ENCODE assay signal across 8 cellular contexts in genomic region chr1:180501865-180502360, GRCh38. TPM values are rescaled to one million over a fixed set of nuclear protein-coding genes. Genes with fewer than 3 reads are reported as not detected.
DNase-seq lines count a peak whose midpoint lies in the region; ATAC-seq and TF ChIP-seq lines count a peak whose summit lies in the region.

No MANE protein-coding gene starts in this region.

- WGBS in lung, 2 donors, result 0 to 1% methylated on average over 18 of the region's 18 CpGs

- DNase-seq in GM13977 (ENCODE audit: low spot score) (peak; percentile 79), NCI-H2081 (lab: John Stamatoyannopoulos, UW) (peak; percentile 75 to 84), astrocyte of the spinal cord (ENCODE audit: low read depth, low spot score) (no peak), lung (ENCODE audit: low spot score) (no peak), uterus (no peak)
- DNase-seq in effector CD8-positive, alpha-beta T cell (lab: John Stamatoyannopoulos, UW), result no peak

- H3K36me3 ChIP-seq in lung (ENCODE audit: control insufficient read depth in 2 of 2, insufficient read depth in 2 of 2, low read length in 2 of 2) (no peaks in the 10 kb centered on the region), uterus (no peaks in the 10 kb centered on the region)

- H3K9me3 ChIP-seq in lung (ENCODE audit: control insufficient read depth in 2 of 2, insufficient read depth in 1 of 2, low read length in 1 of 2) (no peaks in the 10 kb centered on the region), uterus (no peaks in the 10 kb centered on the region)

- TF ChIP-seq CTCF in 22Rv1 (IDR thresholded peaks at IDR 0.05) (peak; percentile 43), GM13977 (IDR thresholded peaks at IDR 0.05; ENCODE audit: extremely low read depth, insufficient read depth, missing control alignments) (no peak), astrocyte of the spinal cord (IDR thresholded peaks at IDR 0.05; ENCODE audit: low read depth, low read length) (no peak), lung (IDR thresholded peaks at IDR 0.05; ENCODE audit: control extremely low read depth, extremely low read depth) (no peak), uterus (IDR thresholded peaks at IDR 0.05) (no peak)

- peaks cover 2 to 4% of the 10 kb centered on the region in 2 donors for H3K4me1 ChIP-seq in lung (ENCODE audit: control insufficient read depth in 2 of 2, insufficient read depth in 2 of 2, low read length in 2 of 2)
- peaks cover 0 to 8% of the 10 kb centered on the region in 2 donors for H3K4me1 ChIP-seq in uterus

- TF ChIP-seq POLR2A in uterus (IDR thresholded peaks at IDR 0.05), result no peak

- no peaks in the 10 kb centered on the region for H3K27me3 ChIP-seq in lung (ENCODE audit: control insufficient read depth, insufficient read depth)
- H3K27me3 ChIP-seq in uterus, result no peaks in the 10 kb centered on the region

- in situ Hi-C loops in GM13977 (cut with MboI; ENCODE audit: low pct_unique_long_range_greater_than_20kb, low sequenced_read_pairs, unreplicated experiment), result loop anchor here (25.0 kb wide), 1 partner anchor 510 kb away; the partner anchor contains the start of gene STX6
- in situ Hi-C loops in astrocyte of the spinal cord (cut with HindIII; ENCODE audit: low sequenced_read_pairs), result loop anchor here (25.0 kb wide), 1 partner anchor 360 kb away; no protein-coding TSS in a partner anchor

- intact Hi-C loops in uterus (cut with DNase I; ENCODE audit: low total_unique reads), result no loop called here

- peak overlapping the region; percentile 74 for H3K4me3 ChIP-seq in astrocyte of the spinal cord (ENCODE audit: low read depth, low read length)
- H3K4me3 ChIP-seq in lung, result peak overlapping the region; percentile 74
- peak overlapping the region; percentile 77 to 89 for H3K4me3 ChIP-seq in uterus

- ATAC-seq in HG02870 (IDR thresholded peaks at IDR 0.05; ENCODE audit: unreplicated experiment), result peak; percentile 17
- ATAC-seq in lung (ENCODE audit: insufficient read depth, low FRiP score), result no peak

- H3K27ac ChIP-seq in 22Rv1 (peak overlapping the region; percentile 92), lung (ENCODE audit: low read depth in 1 of 2, low read length in 1 of 2) (peak overlapping the region; percentile 76 to 95), uterus (peak overlapping the region; percentile 86 to 95)

RNA-seq across cellular contexts. Expression of gene ACBD6, which starts 0.5 kb away (rescaled TPM):
- total RNA-seq in lung (10 to 100 TPM; 36.7 to 53.3 TPM), uterus (10 to 100 TPM; 22.1 to 54.7 (median 39.6) TPM)
- 10 to 100 TPM; 28.1 to 45.6 TPM for polyA plus RNA-seq in lung

RNA-seq across cellular contexts. Expression of gene OVAAL, which starts 56.9 kb away (rescaled TPM):
- total RNA-seq in lung (under 1 TPM in 1 of 2 donors, not detected in 1; 0.17 TPM), uterus (not detected)
- polyA plus RNA-seq in lung, result not detected

Comparison
In these comparisons a context has a peak if more than half of its experiments do, and no peak if none do; other contexts are left out.
1. DNase-seq: peak in GM13977 (single experiment) and NCI-H2081 (2 of 2); none in astrocyte of the spinal cord (single experiment), lung (single experiment), uterus (0 of 2) and effector CD8-positive, alpha-beta T cell (single experiment).
2. Peak in every context shown above with its lines, with median percentiles within 50 percentile points of each other: H3K27ac ChIP-seq and H3K4me3 ChIP-seq.